ENCODE assay signal across 13 cellular contexts in genomic region chr7:135965602-135966001, GRCh38. TPM values are rescaled to one million over a fixed set of nuclear protein-coding genes. Genes with fewer than 3 reads are reported as not detected.
DNase-seq lines count a peak whose midpoint lies in the region; ATAC-seq and TF ChIP-seq lines count a peak whose summit lies in the region.
"Had no signal": no experiment of that assay in that cellular context is flagged by ENCODE, and none has a peak within 500 bp of the region (broad histone marks: within the 10 kb centered on the region; RNA-seq: fewer than 3 reads in every experiment).

No MANE protein-coding gene starts in this region.

- TF ChIP-seq CTCF in upper lobe of right lung (IDR thresholded peaks at IDR 0.05): no peak
- TF ChIP-seq CTCF in testis (IDR thresholded peaks at IDR 0.05): no peak

- no peak overlapping the region for H3K4me2 ChIP-seq in GM23248 (ENCODE audit: unreplicated experiment)

- no peak for TF ChIP-seq POLR2A in testis (IDR thresholded peaks at IDR 0.05)

- no peak overlapping the region for H3K4me3 ChIP-seq in GM23248
- H3K4me3 ChIP-seq in upper lobe of right lung: no peak overlapping the region
- no peak overlapping the region for H3K4me3 ChIP-seq in testis
- H3K4me3 ChIP-seq: dorsolateral prefrontal cortex, lung, SK-N-MC had no signal

- H3K4me1 ChIP-seq in GM23248 (ENCODE audit: insufficient read depth) (peaks cover 36% of the 10 kb centered on the region), upper lobe of right lung (peaks cover 20% of the 10 kb centered on the region), testis (no peaks in the 10 kb centered on the region)

- no peaks in the 10 kb centered on the region for H3K9me3 ChIP-seq in GM23248 (ENCODE audit: low read depth)
- no peaks in the 10 kb centered on the region for H3K9me3 ChIP-seq in upper lobe of right lung
- H3K9me3 ChIP-seq in testis: no peaks in the 10 kb centered on the region

- WGBS in GM23248 (ENCODE audit: low coverage in 1 of 2, low lambda C conversion rate in 2 of 2, missing lambda C conversion rate in 2 of 2), 2 experiments: 98 to 100% methylated on average over 1 of the region's 1 CpG
- 60 to 73% methylated on average over 1 of the region's 1 CpG for WGBS in testis, 2 donors

- H4K20me1 ChIP-seq in GM23248 (ENCODE audit: insufficient read depth): peaks cover 19% of the 10 kb centered on the region; the same call in 1 of the 2 replicates

- ATAC-seq in GM19025 (IDR thresholded peaks at IDR 0.05; ENCODE audit: low read depth, unreplicated experiment) (peak; percentile 47), HG03460 (IDR thresholded peaks at IDR 0.05; ENCODE audit: unreplicated experiment) (peak; percentile 63), upper lobe of right lung (peak; percentile 9)
- ATAC-seq: right cardiac atrium had no signal

- H3K36me3 ChIP-seq in GM23248 (ENCODE audit: low read depth) (peaks cover 13% of the 10 kb centered on the region), upper lobe of right lung (no peaks in the 10 kb centered on the region), testis (ENCODE audit: low read depth, missing control alignments) (no peaks in the 10 kb centered on the region)

- peaks cover 97% of the 10 kb centered on the region for H3K79me2 ChIP-seq in GM23248 (ENCODE audit: insufficient read depth)

- DNase-seq in GM23248 (no peak), upper lobe of right lung (no peak), testis (no peak), putamen (ENCODE audit: low spot score) (no peak)
- DNase-seq in activated CD8-positive, alpha-beta memory T cell treated with anti-CD3 and anti-CD28 coated beads, Interleukin-2, amount 50 U/mL, for 48 hours: no peak
- DNase-seq: dorsolateral prefrontal cortex, H9, head of caudate nucleus, right cardiac atrium had no signal

- no peak overlapping the region for H3K9ac ChIP-seq in GM23248

- no peaks in the 10 kb centered on the region for H3K9me2 ChIP-seq in GM23248 (ENCODE audit: insufficient read depth)

- in situ Hi-C loops in GM23248 (cut with MboI): no loop called here

- H3F3A ChIP-seq in GM23248 (ENCODE audit: insufficient read depth): peaks cover 8% of the 10 kb centered on the region; the same call in 1 of the 2 replicates

- 0 out of 2 replicates have a peak overlapping the region, but pooled peaks have one; percentile 72 for H3K27ac ChIP-seq in GM23248
- H3K27ac ChIP-seq in upper lobe of right lung: no peak overlapping the region
- no peak overlapping the region for H3K27ac ChIP-seq in testis
- H3K27ac ChIP-seq: dorsolateral prefrontal cortex, SK-N-MC had no signal

- no peak overlapping the region for H2AFZ ChIP-seq in GM23248

- intact Hi-C loops in upper lobe of right lung (cut with DNase I) (no loop called here), testis (cut with DNase I; ENCODE audit: low total_unique reads) (no loop called here)

- H3K27me3 ChIP-seq in GM23248 (replicated peaks; ENCODE audit: insufficient read depth) (no peaks in the 10 kb centered on the region), upper lobe of right lung (no peaks in the 10 kb centered on the region), testis (no peaks in the 10 kb centered on the region)
- H3K27me3 ChIP-seq: dorsolateral prefrontal cortex had no signal

RNA-seq across cellular contexts. Expression of gene MTPN, which starts 11.6 kb away (rescaled TPM):
- total RNA-seq in GM23248 (2014; rRNA removed; shearing (Covaris generic)): 145 and 159 TPM in 2 replicates
- 130 and 133 TPM in 2 replicates for polyA plus RNA-seq in GM23248 (2016; fragmentation: Nextera tagmentation; extraction: Ambion mirVana)
- 130 TPM for total RNA-seq in upper lobe of right lung
- total RNA-seq in testis: 100 to 1,000 TPM; 141 to 144 TPM
- polyA plus RNA-seq in testis (ENCODE audit: insufficient read depth, low read depth, low replicate concordance): 142 TPM

Comparison
In these comparisons a context has a peak if more than half of its experiments do, and no peak if none do; other contexts are left out.
1. ATAC-seq: peak in every context shown above with its lines; median percentile 63 in HG03460; 47 in GM19025; 9 in upper lobe of right lung.